In the genomic region with DNA sequence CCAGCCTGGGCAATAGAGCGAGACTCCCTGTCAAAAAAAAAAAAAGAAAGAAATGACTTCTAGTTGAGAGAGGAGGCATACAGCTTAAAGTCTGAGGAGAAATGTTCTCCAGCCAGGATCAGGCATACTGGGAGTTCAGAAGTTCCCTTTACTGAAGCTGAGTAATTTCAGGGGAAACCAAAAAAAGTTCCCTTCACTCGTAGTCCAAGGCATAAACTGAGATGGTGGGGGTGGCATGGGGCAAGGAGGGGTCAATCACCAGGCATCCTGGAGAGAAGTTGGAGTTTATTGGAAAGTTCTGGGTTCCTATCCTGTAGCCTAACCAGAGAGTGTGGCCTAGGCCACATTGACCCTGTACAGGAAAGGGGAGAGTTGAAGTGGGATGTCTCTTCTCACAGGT, we compare ENCODE assay signal across 10 cellular contexts. TPM values are rescaled to one million over a fixed set of nuclear protein-coding genes. Genes with fewer than 3 reads are reported as not detected.
DNase-seq lines count a peak whose midpoint lies in the region; ATAC-seq and TF ChIP-seq lines count a peak whose summit lies in the region.
"Had no signal": no experiment of that assay in that cellular context is flagged by ENCODE, and none has a peak within 500 bp of the region (broad histone marks: within the 10 kb centered on the region; RNA-seq: fewer than 3 reads in every experiment).

No MANE protein-coding gene starts in this region.

- TF ChIP-seq EP300 in tibial nerve (IDR thresholded peaks at IDR 0.05), result no peak

- H3K27ac Mint-ChIP-seq in activated CD4-positive, alpha-beta memory T cell treated with anti-CD3 and anti-CD28 coated beads, Interleukin-2, amount 10 ng/mL, durations not matched to agents 7 days and 5 days, result peak overlapping the region; percentile 87
- H3K27ac Mint-ChIP-seq in activated CD4-positive, alpha-beta memory T cell treated with anti-CD3 and anti-CD28 coated beads for 36 hours, result no peak overlapping the region

- no peaks in the 10 kb centered on the region for H3K27me3 Mint-ChIP-seq in activated CD4-positive, alpha-beta memory T cell treated with anti-CD3 and anti-CD28 coated beads, Interleukin-2, amount 10 ng/mL, durations not matched to agents 7 days and 5 days
- H3K27me3 Mint-ChIP-seq in activated CD4-positive, alpha-beta memory T cell treated with anti-CD3 and anti-CD28 coated beads for 36 hours, result no peaks in the 10 kb centered on the region

- H3K27ac ChIP-seq in breast epithelium, result peak overlapping the region; percentile 75 to 86
- H3K27ac ChIP-seq in mucosa of rectum (ENCODE audit: low read depth in 2 of 2, low read length in 2 of 2), result peak overlapping the region; percentile 41 to 63
- peak overlapping the region in 3 of 4 donors; percentile 47 to 87 (median 75) for H3K27ac ChIP-seq in tibial nerve

- peaks cover 0 to 5% of the 10 kb centered on the region in 2 donors for H3K4me1 ChIP-seq in breast epithelium
- H3K4me1 ChIP-seq in mucosa of rectum (ENCODE audit: control insufficient read depth in 2 of 2, insufficient read depth in 2 of 2, low read length in 2 of 2), result peaks cover 8 to 9% of the 10 kb centered on the region in 2 donors
- H3K4me1 ChIP-seq in tibial nerve, result peaks cover 0 to 40% (median 19%) of the 10 kb centered on the region in 4 donors

- no peak overlapping the region for H3K9ac ChIP-seq in mucosa of rectum (ENCODE audit: low read depth in 1 of 2, low read length in 2 of 2)

- ATAC-seq in GM21825 (IDR thresholded peaks at IDR 0.05; ENCODE audit: unreplicated experiment) (no peak), HG02588 (IDR thresholded peaks at IDR 0.05; ENCODE audit: unreplicated experiment) (no peak)

- no peaks in the 10 kb centered on the region for H3K9me3 Mint-ChIP-seq in activated CD4-positive, alpha-beta memory T cell treated with anti-CD3 and anti-CD28 coated beads, Interleukin-2, amount 10 ng/mL, durations not matched to agents 7 days and 5 days
- no peaks in the 10 kb centered on the region for H3K9me3 Mint-ChIP-seq in activated CD4-positive, alpha-beta memory T cell treated with anti-CD3 and anti-CD28 coated beads for 36 hours

- peaks cover 31% of the 10 kb centered on the region for H3K4me1 Mint-ChIP-seq in activated CD4-positive, alpha-beta memory T cell treated with anti-CD3 and anti-CD28 coated beads, Interleukin-2, amount 10 ng/mL, durations not matched to agents 7 days and 5 days
- peaks cover 21% of the 10 kb centered on the region for H3K4me1 Mint-ChIP-seq in activated CD4-positive, alpha-beta memory T cell treated with anti-CD3 and anti-CD28 coated beads for 36 hours (ENCODE audit: low read depth)

- H3K4me3 ChIP-seq in breast epithelium (no peak overlapping the region), mucosa of rectum (ENCODE audit: low read length in 2 of 2) (no peak overlapping the region), tibial nerve (no peak overlapping the region)

- H3K36me3 Mint-ChIP-seq in activated CD4-positive, alpha-beta memory T cell treated with anti-CD3 and anti-CD28 coated beads, Interleukin-2, amount 10 ng/mL, durations not matched to agents 7 days and 5 days (ENCODE audit: low read depth), result peaks cover 17% of the 10 kb centered on the region
- H3K36me3 Mint-ChIP-seq in activated CD4-positive, alpha-beta memory T cell treated with anti-CD3 and anti-CD28 coated beads for 36 hours, result peaks cover 15% of the 10 kb centered on the region

- H3K27me3 ChIP-seq in breast epithelium (no peaks in the 10 kb centered on the region), mucosa of rectum (ENCODE audit: control insufficient read depth in 2 of 2, insufficient read depth in 2 of 2, low read length in 2 of 2) (no peaks in the 10 kb centered on the region), tibial nerve (no peaks in the 10 kb centered on the region)

- POLR2A ChIA-PET in activated CD4-positive, alpha-beta memory T cell treated with anti-CD3 and anti-CD28 coated beads, Interleukin-2, amount 10 ng/mL, durations not matched to agents 7 days and 5 days (lab: Charles Lee), result interaction anchor here (1.4 to 5.8 kb wide), 4 partner anchors 10 to 60 kb away, joined by 3 to 50 read pairs (median 9); partner anchors contain the start of genes RHOA, TCTA and USP4
- POLR2A ChIA-PET in activated CD4-positive, alpha-beta memory T cell treated with anti-CD3 and anti-CD28 coated beads for 36 hours (lab: Charles Lee), result interaction anchor here (2.0 kb wide), 1 partner anchor 12 kb away, joined by 7 read pairs; the partner anchor contains the start of gene USP4

- CTCF ChIA-PET in activated CD4-positive, alpha-beta memory T cell treated with anti-CD3 and anti-CD28 coated beads, Interleukin-2, amount 10 ng/mL, durations not matched to agents 7 days and 5 days (lab: Charles Lee), result interaction anchor here (1.0 to 5.7 kb wide), 4 partner anchors 9 to 430 kb away, joined by 3 to 37 read pairs (median 7); partner anchors contain the start of gene USP4
- CTCF ChIA-PET in activated CD4-positive, alpha-beta memory T cell treated with anti-CD3 and anti-CD28 coated beads for 36 hours (lab: Charles Lee), result interaction anchor here (1.0 to 1.6 kb wide), 2 partner anchors 12 to 97 kb away, joined by 3 to 13 read pairs; partner anchors contain the start of gene USP4

- no peak for TF ChIP-seq CTCF in breast epithelium (IDR thresholded peaks at IDR 0.05)
- no peak for TF ChIP-seq CTCF in tibial nerve (IDR thresholded peaks at IDR 0.05)

- no peak overlapping the region for H3K4me3 Mint-ChIP-seq in activated CD4-positive, alpha-beta memory T cell treated with anti-CD3 and anti-CD28 coated beads, Interleukin-2, amount 10 ng/mL, durations not matched to agents 7 days and 5 days
- H3K4me3 Mint-ChIP-seq in activated CD4-positive, alpha-beta memory T cell treated with anti-CD3 and anti-CD28 coated beads for 36 hours, result no peak overlapping the region

- TF ChIP-seq POLR2A in breast epithelium (IDR thresholded peaks at IDR 0.05) (no peak), tibial nerve (IDR thresholded peaks at IDR 0.05) (no peak)

- no peak for DNase-seq in activated CD4-positive, alpha-beta memory T cell treated with anti-CD3 and anti-CD28 coated beads, Interleukin-2, amount 10 ng/mL, durations not matched to agents 7 days and 5 days
- DNase-seq in activated CD4-positive, alpha-beta memory T cell treated with anti-CD3 and anti-CD28 coated beads for 36 hours, result no peak
- DNase-seq in breast epithelium (ENCODE audit: low spot score in 2 of 2), result no peak
- DNase-seq in tibial nerve (ENCODE audit: low spot score in 2 of 2), result no peak
- no peak for DNase-seq in activated T-cell treated with anti-CD3 and anti-CD28 coated beads, Interleukin-2, amount 50 U/mL, for 48 hours
- DNase-seq: activated gamma-delta T cell, NCI-H1436 treated with DMSO at 0.1 percent for 48 hours had no signal

- 59 to 62% methylated on average over 2 of the region's 2 CpGs for WGBS in tibial nerve, 2 donors

- intact Hi-C loops in activated CD4-positive, alpha-beta memory T cell treated with anti-CD3 and anti-CD28 coated beads for 36 hours (cut with micrococcal nuclease), result no loop called here
- intact Hi-C loops in breast epithelium (cut with DNase I; ENCODE audit: low total_unique reads), result no loop called here

- no peaks in the 10 kb centered on the region for H3K36me3 ChIP-seq in breast epithelium
- peaks cover 2 to 6% of the 10 kb centered on the region in 2 donors for H3K36me3 ChIP-seq in mucosa of rectum (ENCODE audit: control insufficient read depth in 2 of 2, insufficient read depth in 2 of 2, low read length in 2 of 2)
- peaks cover 0 to 25% (median 0%) of the 10 kb centered on the region in 3 donors for H3K36me3 ChIP-seq in tibial nerve

- no peaks in the 10 kb centered on the region for H3K9me3 ChIP-seq in breast epithelium
- H3K9me3 ChIP-seq in mucosa of rectum (ENCODE audit: control insufficient read depth in 2 of 2, low read length in 2 of 2), result no peaks in the 10 kb centered on the region
- H3K9me3 ChIP-seq in tibial nerve, result no peaks in the 10 kb centered on the region

RNA-seq across cellular contexts. Expression of gene GPX1, which starts 5.9 kb away (rescaled TPM):
- total RNA-seq in activated CD4-positive, alpha-beta memory T cell treated with anti-CD3 and anti-CD28 coated beads, Interleukin-2, amount 10 ng/mL, durations not matched to agents 7 days and 5 days, result 10 to 100 TPM; 71.5 to 76.8 TPM
- total RNA-seq in activated CD4-positive, alpha-beta memory T cell treated with anti-CD3 and anti-CD28 coated beads for 36 hours, result 100 to 1,000 TPM; 176 to 177 TPM
- total RNA-seq in breast epithelium (100 to 1,000 TPM; 205 to 653 (median 275) TPM), tibial nerve (100 to 1,000 TPM; 217 to 359 (median 310) TPM)

RNA-seq across cellular contexts. Expression of gene USP4, which starts 12.4 kb away (rescaled TPM):
- 10 to 100 TPM; 77.8 to 85.0 TPM for total RNA-seq in activated CD4-positive, alpha-beta memory T cell treated with anti-CD3 and anti-CD28 coated beads, Interleukin-2, amount 10 ng/mL, durations not matched to agents 7 days and 5 days
- 10 to 100 TPM; 79.4 to 79.7 TPM for total RNA-seq in activated CD4-positive, alpha-beta memory T cell treated with anti-CD3 and anti-CD28 coated beads for 36 hours
- total RNA-seq in breast epithelium (10 to 100 TPM; 26.3 to 32.8 (median 29.9) TPM), tibial nerve (10 to 100 TPM; 33.7 to 49.8 (median 46.0) TPM)

RNA-seq across cellular contexts. Expression of gene RHOA, which starts 59.5 kb away (rescaled TPM):
- 100 to 1,000 TPM; 504 to 505 TPM for total RNA-seq in activated CD4-positive, alpha-beta memory T cell treated with anti-CD3 and anti-CD28 coated beads, Interleukin-2, amount 10 ng/mL, durations not matched to agents 7 days and 5 days
- total RNA-seq in activated CD4-positive, alpha-beta memory T cell treated with anti-CD3 and anti-CD28 coated beads for 36 hours, result 100 to 1,000 TPM; 497 to 514 TPM
- total RNA-seq in breast epithelium (100 to 1,000 TPM; 314 to 686 (median 317) TPM), tibial nerve (100 to 1,000 TPM; 532 to 825 (median 698) TPM)

RNA-seq across cellular contexts. Expression of gene TCTA, which starts 59.9 kb away (rescaled TPM):
- 10 to 100 TPM; 19.7 to 22.4 TPM for total RNA-seq in activated CD4-positive, alpha-beta memory T cell treated with anti-CD3 and anti-CD28 coated beads, Interleukin-2, amount 10 ng/mL, durations not matched to agents 7 days and 5 days
- total RNA-seq in activated CD4-positive, alpha-beta memory T cell treated with anti-CD3 and anti-CD28 coated beads for 36 hours, result 10 to 100 TPM in 1 of 2 experiments, 1 to 10 TPM in 1; 9.5 to 10.9 TPM
- 10 to 100 TPM; 22.6 to 29.0 (median 25.9) TPM for total RNA-seq in breast epithelium
- 10 to 100 TPM; 24.6 to 52.9 (median 30.1) TPM for total RNA-seq in tibial nerve
